Comparison of ENCODE assay signal across 1 cellular context in genomic region chr3:134394380-134394779, GRCh38.
TF ChIP-seq lines count a peak whose summit lies in the region.

No MANE protein-coding gene starts in this region.

TF ChIP-seq in IMR-90, 13 proteins besides CTCF, POLR2A, EP300 and RAD21 (continued from another document):
- TF ChIP-seq USF2 (IDR thresholded peaks at IDR 0.05; ENCODE audit: low read depth, low read length) (no peak), CEBPB (IDR thresholded peaks at IDR 0.05; ENCODE audit: low read depth, low read length) (no peak), RFX5 (IDR thresholded peaks at IDR 0.05; ENCODE audit: low read depth, low read length) (no peak), SMC3 (IDR thresholded peaks at IDR 0.05; ENCODE audit: low read depth, low read length) (no peak), FOS (IDR thresholded peaks at IDR 0.05; ENCODE audit: low read depth, low read length) (no peak), MAFK (IDR thresholded peaks at IDR 0.05; ENCODE audit: low read depth, low read length) (no peak), RCOR1 (IDR thresholded peaks at IDR 0.05; ENCODE audit: insufficient replicate concordance, low read length) (no peak), CHD1 (IDR thresholded peaks at IDR 0.05; ENCODE audit: low read depth, low read length) (no peak)
